Comparison of ENCODE assay signal across 8 cellular contexts in genomic region chr4:160217352-160217751, GRCh38.
"Had no signal": no experiment of that assay in that cellular context is flagged by ENCODE, and none has a peak within 500 bp of the region (broad histone marks: within the 10 kb centered on the region; RNA-seq: fewer than 3 reads in every experiment).

No MANE protein-coding gene starts in this region.

- H3K4me1 Mint-ChIP-seq: H9, IgD-negative memory B cell had no signal

- H3K9ac ChIP-seq: GM23248 had no signal

- H3K4me3 ChIP-seq: GM23248 had no signal

- H3K27ac ChIP-seq: GM23248, HL-60 had no signal

- H3K27me3 Mint-ChIP-seq: IgD-negative memory B cell had no signal

- H3K4me3 Mint-ChIP-seq: H9, IgD-negative memory B cell had no signal

- H3K36me3 Mint-ChIP-seq: IgD-negative memory B cell had no signal

- H2AFZ ChIP-seq: GM23248 had no signal

- DNase-seq: GM23248, GOT3, H9, HCEC 1CT, KG1 had no signal

- FAIRE-seq: H54 had no signal

- H3K27ac Mint-ChIP-seq: H9, IgD-negative memory B cell had no signal
